In genomic region chr5:77630246-77631165, GRCh38 we compare ENCODE assay signal across 8 cellular contexts. TPM values are rescaled to one million over a fixed set of nuclear protein-coding genes. Genes with fewer than 3 reads are reported as not detected.
DNase-seq lines count a peak whose midpoint lies in the region; TF ChIP-seq lines count a peak whose summit lies in the region.

No MANE protein-coding gene starts in this region.

- no peaks in the 10 kb centered on the region for H3K9me2 ChIP-seq in GM23248 (ENCODE audit: insufficient read depth)

- H2AFZ ChIP-seq in GM23248, result peak overlapping the region; percentile 73

- H3K27ac Mint-ChIP-seq in type B pancreatic cell, result no peak overlapping the region

- in situ Hi-C loops in GM23248 (cut with MboI) (no loop called here), KBM-7 (cut with MboI; ENCODE audit: low pct_unique_long_range_greater_than_20kb, low sequenced_read_pairs) (no loop called here), SK-MEL-5 (cut with HindIII; ENCODE audit: low pct_unique_long_range_greater_than_20kb, low sequenced_read_pairs) (no loop called here)

- WGBS in GM23248 (ENCODE audit: low coverage in 1 of 2, low lambda C conversion rate in 2 of 2, missing lambda C conversion rate in 2 of 2), 2 experiments, result 1 to 2% methylated on average over 44 to 66 of the region's 78 CpGs

- no peak overlapping the region for H3K27ac ChIP-seq in GM23248
- no peak overlapping the region for H3K27ac ChIP-seq in duodenal mucosa (ENCODE audit: low read depth, low read length)
- no peak overlapping the region for H3K27ac ChIP-seq in muscle layer of colon (ENCODE audit: low read depth, low read length)

- H3K9ac ChIP-seq in GM23248 (no peak overlapping the region), duodenal mucosa (ENCODE audit: low read depth in 1 of 2, low read length in 2 of 2) (no peak overlapping the region), muscle layer of colon (ENCODE audit: low read length) (no peak overlapping the region)

- H3K36me3 ChIP-seq in GM23248 (ENCODE audit: low read depth) (no peaks in the 10 kb centered on the region), duodenal mucosa (ENCODE audit: control insufficient read depth in 1 of 2, insufficient read depth in 2 of 2, low read length in 2 of 2) (no peaks in the 10 kb centered on the region), muscle layer of colon (ENCODE audit: insufficient read depth, low read length) (no peaks in the 10 kb centered on the region)

- peak overlapping the region; percentile 84 for H3K4me3 Mint-ChIP-seq in type B pancreatic cell

- H3K36me3 Mint-ChIP-seq in type B pancreatic cell, result no peaks in the 10 kb centered on the region

- no peaks in the 10 kb centered on the region for H3K4me1 ChIP-seq in GM23248 (ENCODE audit: insufficient read depth)
- H3K4me1 ChIP-seq in duodenal mucosa (ENCODE audit: control insufficient read depth in 1 of 2, insufficient read depth in 2 of 2, low read length in 2 of 2), result peaks cover 6 to 19% of the 10 kb centered on the region in 2 donors
- peaks cover 12% of the 10 kb centered on the region for H3K4me1 ChIP-seq in muscle layer of colon (ENCODE audit: insufficient read depth, low read length)

- peaks cover 11% of the 10 kb centered on the region for H3K4me1 Mint-ChIP-seq in type B pancreatic cell (ENCODE audit: unreplicated experiment)

- H3F3A ChIP-seq in GM23248 (ENCODE audit: insufficient read depth), result no peaks in the 10 kb centered on the region

- no peaks in the 10 kb centered on the region for H3K79me2 ChIP-seq in GM23248 (ENCODE audit: insufficient read depth)

- H4K20me1 ChIP-seq in GM23248 (ENCODE audit: insufficient read depth), result no peaks in the 10 kb centered on the region

- peaks cover 95% of the 10 kb centered on the region for H3K27me3 ChIP-seq in GM23248 (replicated peaks; ENCODE audit: insufficient read depth)
- H3K27me3 ChIP-seq in duodenal mucosa (ENCODE audit: control insufficient read depth in 1 of 2, insufficient read depth in 2 of 2, low read length in 2 of 2), result peaks cover 56 to 82% of the 10 kb centered on the region in 2 donors
- H3K27me3 ChIP-seq in muscle layer of colon (ENCODE audit: control insufficient read depth in 1 of 2, insufficient read depth in 2 of 2, low read length in 2 of 2), result peaks cover 75 to 88% of the 10 kb centered on the region in 2 donors

- peaks cover 96% of the 10 kb centered on the region for H3K27me3 Mint-ChIP-seq in type B pancreatic cell

- peak; percentile 23 for DNase-seq in activated T-cell treated with anti-CD3 and anti-CD28 coated beads for 24 hours (ENCODE audit: low read depth)
- DNase-seq in activated T-cell treated with anti-CD3 and anti-CD28 coated beads for 4 hours, result no peak
- peak; percentile 72 for DNase-seq in GM23248
- peak; percentile 85 for DNase-seq in KBM-7
- peak; percentile 42 for DNase-seq in SK-MEL-5 (ENCODE audit: low read depth, low spot score)
- DNase-seq in type B pancreatic cell (ENCODE audit: extremely low spot score, unreplicated experiment), result no peak

- peak; percentile 57 for TF ChIP-seq CTCF in type B pancreatic cell (conservative IDR thresholded peaks at IDR 0.05)

- H3K9me3 ChIP-seq in GM23248 (ENCODE audit: low read depth) (no peaks in the 10 kb centered on the region), duodenal mucosa (ENCODE audit: control insufficient read depth in 1 of 2, low read length in 2 of 2) (no peaks in the 10 kb centered on the region), muscle layer of colon (ENCODE audit: low read length) (peaks cover 25% of the 10 kb centered on the region)

- H3K4me3 ChIP-seq in GM23248 (peak overlapping the region; percentile 68), duodenal mucosa (ENCODE audit: low read depth in 1 of 2, low read length in 2 of 2) (peak overlapping the region; percentile 67 to 70), muscle layer of colon (ENCODE audit: low read depth in 1 of 2, low read length in 2 of 2) (peak overlapping the region; percentile 21 to 27)

- no peaks in the 10 kb centered on the region for H3K9me3 Mint-ChIP-seq in type B pancreatic cell

- H3K4me2 ChIP-seq in GM23248 (ENCODE audit: unreplicated experiment), result peak overlapping the region; percentile 59

RNA-seq across cellular contexts. Expression of gene OTP, which starts 8.0 kb away (rescaled TPM):
- total RNA-seq in GM23248 (2014; rRNA removed; shearing (Covaris generic)), result not detected in 2 replicates
- polyA plus RNA-seq in GM23248 (2016; fragmentation: Nextera tagmentation; extraction: Ambion mirVana), result not detected in 2 replicates
- total RNA-seq in SK-MEL-5 (2014; rRNA removed; shearing (Covaris generic)), result not detected in 2 replicates
- polyA plus RNA-seq in SK-MEL-5 (2015; cell fraction: cytosol; rRNA removed), result not detected in 2 replicates
- not detected in 2 replicates for polyA plus RNA-seq in SK-MEL-5 (2015; cell fraction: nucleus; rRNA removed)
- 0.17 and 0.31 TPM in 2 replicates for total RNA-seq in type B pancreatic cell (ENCODE audit: low replicate concordance)

Comparison
In these comparisons a context has a peak if more than half of its experiments do, and no peak if none do; other contexts are left out.
1. DNase-seq: peak in activated T-cell treated with anti-CD3 and anti-CD28 coated beads for 24 hours (single experiment), GM23248 (single experiment), KBM-7 (single experiment) and SK-MEL-5 (single experiment); none in activated T-cell treated with anti-CD3 and anti-CD28 coated beads for 4 hours (single experiment) and type B pancreatic cell (single experiment).
2. Peak in every context shown above with its lines, with median percentiles within 50 percentile points of each other: H3K4me3 ChIP-seq.